Comparison of ENCODE assay signal across 16 cellular contexts in the genomic region with DNA sequence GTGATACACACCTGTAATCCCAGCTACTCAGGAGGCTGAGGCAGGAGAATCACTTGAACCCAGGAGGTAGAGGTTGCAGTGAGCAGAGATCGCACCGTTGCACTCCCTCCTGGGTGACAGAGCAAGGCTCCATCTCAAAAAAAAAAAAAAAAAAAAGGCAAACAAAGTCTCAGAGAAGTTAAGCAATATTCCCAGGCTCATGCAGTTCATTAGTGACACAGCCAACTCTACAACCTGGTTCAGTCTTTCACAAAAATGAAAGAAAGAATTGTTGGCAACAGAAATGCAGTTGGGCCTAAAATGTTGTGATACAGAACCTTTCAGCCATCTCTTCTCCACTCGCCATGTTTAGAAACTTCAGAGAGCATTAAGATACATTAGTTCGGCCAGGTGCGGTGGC.
DNase-seq lines count a peak whose midpoint lies in the region; ATAC-seq and TF ChIP-seq lines count a peak whose summit lies in the region.
"Had no signal": no experiment of that assay in that cellular context is flagged by ENCODE, and none has a peak within 500 bp of the region (broad histone marks: within the 10 kb centered on the region; RNA-seq: fewer than 3 reads in every experiment).

No MANE protein-coding gene starts in this region.

- no peak overlapping the region for H4K5ac ChIP-seq in IMR-90 (ENCODE audit: low read depth, low read length)

- no peak overlapping the region for H3K4me2 ChIP-seq in IMR-90 (ENCODE audit: low read depth, low read length)

- H3K79me1 ChIP-seq in IMR-90 (ENCODE audit: low read depth in 1 of 2, low read length in 2 of 2), result no peaks in the 10 kb centered on the region

- 90% methylated on average over 2 of the region's 5 CpGs; no CpG with 5 or more reads in 1 of the 2 experiments for WGBS in IMR-90 (ENCODE audit: extremely low coverage in 2 of 2, insufficient read length in 1 of 2), 2 experiments
- WGBS in esophagus muscularis mucosa, result 99% methylated on average over 5 of the region's 5 CpGs
- 41% methylated on average over 2 of the region's 5 CpGs for WGBS in right lobe of liver (ENCODE audit: insufficient coverage, low coverage, low lambda C conversion rate, missing lambda C conversion rate)

- no peak overlapping the region for H3K4ac ChIP-seq in IMR-90 (ENCODE audit: low read depth, low read length)

- H3K27me3 ChIP-seq in IMR-90 (ENCODE audit: control insufficient read depth, insufficient read depth, low read length) (no peaks in the 10 kb centered on the region), esophagus muscularis mucosa (no peaks in the 10 kb centered on the region), right lobe of liver (no peaks in the 10 kb centered on the region)

- no peak for TF ChIP-seq EP300 in esophagus muscularis mucosa (IDR thresholded peaks at IDR 0.05)

- intact Hi-C loops in IMR-90 (cut with micrococcal nuclease) (no loop called here), esophagus muscularis mucosa (cut with DNase I) (no loop called here), right lobe of liver (cut with DNase I) (no loop called here)

- TF ChIP-seq RAD21 in IMR-90 (IDR thresholded peaks at IDR 0.05; ENCODE audit: low read length), result no peak

- POLR2A ChIA-PET in IMR-90 (lab: Charles Lee; ENCODE audit: unreplicated experiment), result no interaction called here

- in situ Hi-C loops in IMR-90 (cut with MboI; ENCODE audit: low sequenced_read_pairs), result no loop called here

- no peak overlapping the region for H2AK9ac ChIP-seq in IMR-90 (replicated peaks; ENCODE audit: low read depth, low read length, poor library complexity)

- no peak overlapping the region for H2BK20ac ChIP-seq in IMR-90 (ENCODE audit: low read depth, low read length)

- 0 out of 2 replicates have a peak, but pooled peaks cover 2% of the 10 kb centered on the region for H3K36me3 ChIP-seq in IMR-90 (ENCODE audit: control insufficient read depth, insufficient read depth, low read length)
- H3K36me3 ChIP-seq in esophagus muscularis mucosa, result no peaks in the 10 kb centered on the region
- H3K36me3 ChIP-seq in right lobe of liver, result no peaks in the 10 kb centered on the region
- H3K36me3 ChIP-seq: HAP-1 had no signal

- CTCF ChIA-PET in IMR-90 (lab: Yijun Ruan, JAX), result no interaction called here

- peak overlapping the region; percentile 36; the same call in 1 of the 2 replicates for H2AK5ac ChIP-seq in IMR-90 (ENCODE audit: low read depth, low read length)

- no peaks in the 10 kb centered on the region for H3K9me3 ChIP-seq in IMR-90 (ENCODE audit: control insufficient read depth, insufficient read depth, low read length)
- H3K9me3 ChIP-seq in esophagus muscularis mucosa, result no peaks in the 10 kb centered on the region
- no peaks in the 10 kb centered on the region for H3K9me3 ChIP-seq in right lobe of liver
- H3K9me3 ChIP-seq: HAP-1 had no signal

- no peak for ATAC-seq in IMR-90 (ENCODE audit: low read depth)
- peak; percentile 69 for ATAC-seq in left lobe of liver
- ATAC-seq in right lobe of liver, result peak; percentile 23 to 71 (median 56)
- ATAC-seq in HG03135 (IDR thresholded peaks at IDR 0.05; ENCODE audit: unreplicated experiment), result no peak
- ATAC-seq in GM21737 (IDR thresholded peaks at IDR 0.05; ENCODE audit: unreplicated experiment), result no peak

- H2BK15ac ChIP-seq in IMR-90 (ENCODE audit: low read depth, low read length), result no peak overlapping the region

- no peak overlapping the region for H3K23ac ChIP-seq in IMR-90 (ENCODE audit: low read depth, low read length)

- peak overlapping the region; percentile 17; the same call in 1 of the 2 replicates for H3K27ac ChIP-seq in IMR-90 (ENCODE audit: insufficient read depth, low read length)
- peak overlapping the region; percentile 39 to 92 (median 88) for H3K27ac ChIP-seq in esophagus muscularis mucosa (replicated peaks in 1 of 4)
- H3K27ac ChIP-seq in right lobe of liver, result peak overlapping the region in 1 of 3 donors; percentile 19

- H3K4me1 ChIP-seq in IMR-90 (ENCODE audit: control insufficient read depth, insufficient read depth, low read length), result peaks cover 10% of the 10 kb centered on the region
- peaks cover 33 to 58% (median 52%) of the 10 kb centered on the region in 4 donors for H3K4me1 ChIP-seq in esophagus muscularis mucosa
- peaks cover 0 to 22% (median 0%) of the 10 kb centered on the region in 4 donors for H3K4me1 ChIP-seq in right lobe of liver

- no peak overlapping the region for H2AFZ ChIP-seq in IMR-90 (replicated peaks; ENCODE audit: low read length, poor library complexity)

- no peaks in the 10 kb centered on the region for H4K20me1 ChIP-seq in IMR-90 (ENCODE audit: insufficient read depth, low read length)

- no TSS peak for BruUV-seq in IMR-90 (replicated peaks; lab: Mats Ljungman, UMichigan)

- dilution Hi-C loops in IMR-90 (cut with HindIII; ENCODE audit: low sequenced_read_pairs, unreplicated experiment), result no loop called here

- no peak overlapping the region for H3K56ac ChIP-seq in IMR-90 (ENCODE audit: extremely low read depth, insufficient read depth, low read length)

- peak overlapping the region; percentile 35; the same call in 1 of the 2 replicates for H2BK120ac ChIP-seq in IMR-90 (ENCODE audit: low read depth, low read length)

- TF ChIP-seq CTCF in IMR-90 (conservative IDR thresholded peaks at IDR 0.05; ENCODE audit: low read depth, low read length) (no peak), esophagus muscularis mucosa (IDR thresholded peaks at IDR 0.05) (no peak), right lobe of liver (IDR thresholded peaks at IDR 0.05) (no peak)

- H3K4me3 ChIP-seq in IMR-90 (ENCODE audit: insufficient read depth, low read depth, low read length), result no peak overlapping the region
- no peak overlapping the region for H3K4me3 ChIP-seq in esophagus muscularis mucosa
- no peak overlapping the region for H3K4me3 ChIP-seq in right lobe of liver
- H3K4me3 ChIP-seq: HAP-1 had no signal

- H3K9ac ChIP-seq in IMR-90 (ENCODE audit: low read depth, low read length), result no peak overlapping the region

- DNase-seq in IMR-90 (no peak), esophagus muscularis mucosa (ENCODE audit: extremely low spot score) (no peak), left lobe of liver (ENCODE audit: low spot score) (no peak), right lobe of liver (no peak)
- DNase-seq: C1 segment of cervical spinal cord; Calu3; CD4-positive, alpha-beta memory T cell; COR-L47; DMS53; DMS79 treated with DMSO at 0.1 percent for 48 hours; GF-D8; GOT3; HFFc6 had no signal

- H2BK5ac ChIP-seq in IMR-90 (ENCODE audit: low read depth, low read length, poor library complexity, severe bottlenecking), result no peak overlapping the region

- no peak overlapping the region for H4K91ac ChIP-seq in IMR-90 (ENCODE audit: insufficient read depth, low read depth, low read length)

- TF ChIP-seq POLR2A in IMR-90 (IDR thresholded peaks at IDR 0.05; ENCODE audit: low read depth, low read length), result no peak
- TF ChIP-seq POLR2A in esophagus muscularis mucosa (IDR thresholded peaks at IDR 0.05; ENCODE audit: low read depth), result no peak
- TF ChIP-seq POLR2A in right lobe of liver (IDR thresholded peaks at IDR 0.05), result no peak

- no peak overlapping the region for H3K14ac ChIP-seq in IMR-90 (replicated peaks; ENCODE audit: low read depth, low read length)

- no peak overlapping the region for H4K8ac ChIP-seq in IMR-90 (ENCODE audit: low read depth in 2 of 2, low read length in 2 of 2)

- peaks cover 8% of the 10 kb centered on the region for H3K9me1 ChIP-seq in IMR-90 (ENCODE audit: insufficient read depth, low read length)

- no peak overlapping the region for H3K18ac ChIP-seq in IMR-90 (ENCODE audit: low read depth, low read length)

TF ChIP-seq in IMR-90, 13 proteins besides CTCF, POLR2A, EP300 and RAD21:
- TF ChIP-seq NFE2L2 (IDR thresholded peaks at IDR 0.05; ENCODE audit: low read depth, low read length) (no peak), CEBPB (IDR thresholded peaks at IDR 0.05; ENCODE audit: low read depth, low read length) (no peak), CHD1 (IDR thresholded peaks at IDR 0.05; ENCODE audit: low read depth, low read length) (no peak), MXI1 (IDR thresholded peaks at IDR 0.05; ENCODE audit: borderline replicate concordance, low read depth, low read length) (no peak), RCOR1 (IDR thresholded peaks at IDR 0.05; ENCODE audit: insufficient replicate concordance, low read length) (no peak), MAFK (IDR thresholded peaks at IDR 0.05; ENCODE audit: low read depth, low read length) (no peak), SMC3 (IDR thresholded peaks at IDR 0.05; ENCODE audit: low read depth, low read length) (no peak), FOS (IDR thresholded peaks at IDR 0.05; ENCODE audit: low read depth, low read length) (no peak), RFX5 (IDR thresholded peaks at IDR 0.05; ENCODE audit: low read depth, low read length) (no peak), MAZ (IDR thresholded peaks at IDR 0.05; ENCODE audit: borderline replicate concordance, low read depth, low read length) (no peak), BHLHE40 (IDR thresholded peaks at IDR 0.05; ENCODE audit: low read depth, low read length) (no peak)
- TF ChIP-seq, protein P1, sequence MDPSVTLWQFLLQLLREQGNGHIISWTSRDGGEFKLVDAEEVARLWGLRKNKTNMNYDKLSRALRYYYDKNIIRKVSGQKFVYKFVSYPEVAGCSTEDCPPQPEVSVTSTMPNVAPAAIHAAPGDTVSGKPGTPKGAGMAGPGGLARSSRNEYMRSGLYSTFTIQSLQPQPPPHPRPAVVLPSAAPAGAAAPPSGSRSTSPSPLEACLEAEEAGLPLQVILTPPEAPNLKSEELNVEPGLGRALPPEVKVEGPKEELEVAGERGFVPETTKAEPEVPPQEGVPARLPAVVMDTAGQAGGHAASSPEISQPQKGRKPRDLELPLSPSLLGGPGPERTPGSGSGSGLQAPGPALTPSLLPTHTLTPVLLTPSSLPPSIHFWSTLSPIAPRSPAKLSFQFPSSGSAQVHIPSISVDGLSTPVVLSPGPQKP (IDR thresholded peaks at IDR 0.05; ENCODE audit: borderline replicate concordance, low read depth, low read length), result no peak
- TF ChIP-seq, protein P2, sequence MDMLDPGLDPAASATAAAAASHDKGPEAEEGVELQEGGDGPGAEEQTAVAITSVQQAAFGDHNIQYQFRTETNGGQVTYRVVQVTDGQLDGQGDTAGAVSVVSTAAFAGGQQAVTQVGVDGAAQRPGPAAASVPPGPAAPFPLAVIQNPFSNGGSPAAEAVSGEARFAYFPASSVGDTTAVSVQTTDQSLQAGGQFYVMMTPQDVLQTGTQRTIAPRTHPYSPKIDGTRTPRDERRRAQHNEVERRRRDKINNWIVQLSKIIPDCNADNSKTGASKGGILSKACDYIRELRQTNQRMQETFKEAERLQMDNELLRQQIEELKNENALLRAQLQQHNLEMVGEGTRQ (IDR thresholded peaks at IDR 0.05; ENCODE audit: low read depth, low read length), result no peak

Comparison
In these comparisons a context has a peak if more than half of its experiments do, and no peak if none do; other contexts are left out.
1. ATAC-seq: peak in left lobe of liver (single experiment) and right lobe of liver (4 of 4); none in IMR-90 (single experiment), HG03135 (single experiment) and GM21737 (single experiment).